Comparison of ENCODE assay signal across 8 cellular contexts in the genomic region with DNA sequence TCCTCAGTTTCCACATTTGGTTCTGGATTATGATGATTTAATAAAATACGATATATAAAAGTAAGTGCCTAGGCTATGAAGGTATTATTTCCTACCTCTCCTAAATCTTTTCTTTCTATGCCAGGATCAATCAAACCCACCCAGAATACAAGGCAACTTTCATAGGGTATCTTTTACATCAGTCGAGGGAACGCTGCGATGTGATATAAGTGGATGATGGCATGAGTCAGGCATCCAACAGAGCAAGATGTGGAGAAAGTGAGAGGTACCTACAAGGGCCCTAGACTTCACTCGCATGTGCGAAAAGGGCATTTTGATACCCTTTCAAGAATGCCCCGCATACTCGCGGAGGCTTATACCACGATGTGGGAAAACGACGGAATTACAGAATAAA. TPM values are rescaled to one million over a fixed set of nuclear protein-coding genes. Genes with fewer than 3 reads are reported as not detected.
A peak's percentile ranks its signal among the peaks of the same experiment; 100 is the strongest.
DNase-seq lines count a peak whose midpoint lies in the region; ATAC-seq and TF ChIP-seq lines count a peak whose summit lies in the region.

No MANE protein-coding gene starts in this region.

- H3K4me1 Mint-ChIP-seq in activated T-cell treated with anti-CD3 and anti-CD28 coated beads, Interleukin-2, amount 50 U/mL, for 4 hours (ENCODE audit: low read depth) = peaks cover 14% of the 10 kb centered on the region
- peaks cover 9% of the 10 kb centered on the region for H3K4me1 Mint-ChIP-seq in activated CD8-positive, alpha-beta T cell treated with anti-CD3 and anti-CD28 coated beads for 36 hours (ENCODE audit: low read depth)

- H3K4me3 ChIP-seq in iPS-18c (ENCODE audit: insufficient read depth, low read depth, low read length) (peak overlapping the region; percentile 78), subcutaneous abdominal adipose tissue (ENCODE audit: low read depth in 1 of 5, low read length in 5 of 5) (peak overlapping the region; percentile 71 to 91 (median 76))

- ATAC-seq in activated T-cell treated with anti-CD3 and anti-CD28 coated beads, Interleukin-2, amount 50 U/mL, for 4 hours = peak; percentile 3 to 5
- ATAC-seq in activated CD8-positive, alpha-beta T cell treated with anti-CD3 and anti-CD28 coated beads for 36 hours = no peak
- no peak for ATAC-seq in GM18909 (IDR thresholded peaks at IDR 0.05; ENCODE audit: poor library complexity, unreplicated experiment)

- H3K27me3 Mint-ChIP-seq in activated T-cell treated with anti-CD3 and anti-CD28 coated beads, Interleukin-2, amount 50 U/mL, for 4 hours (ENCODE audit: low read depth) = peaks cover 64% of the 10 kb centered on the region
- peaks cover 57% of the 10 kb centered on the region for H3K27me3 Mint-ChIP-seq in activated CD8-positive, alpha-beta T cell treated with anti-CD3 and anti-CD28 coated beads for 36 hours

- no peak for TF ChIP-seq CTCF in activated CD8-positive, alpha-beta T cell treated with anti-CD3 and anti-CD28 coated beads for 36 hours (IDR thresholded peaks at IDR 0.05)

- no peaks in the 10 kb centered on the region for H3K36me3 Mint-ChIP-seq in activated T-cell treated with anti-CD3 and anti-CD28 coated beads, Interleukin-2, amount 50 U/mL, for 4 hours (ENCODE audit: insufficient read depth)
- H3K36me3 Mint-ChIP-seq in activated CD8-positive, alpha-beta T cell treated with anti-CD3 and anti-CD28 coated beads for 36 hours (ENCODE audit: low read depth) = no peaks in the 10 kb centered on the region

- H3K9me3 Mint-ChIP-seq in activated T-cell treated with anti-CD3 and anti-CD28 coated beads, Interleukin-2, amount 50 U/mL, for 4 hours = no peaks in the 10 kb centered on the region
- no peaks in the 10 kb centered on the region for H3K9me3 Mint-ChIP-seq in activated CD8-positive, alpha-beta T cell treated with anti-CD3 and anti-CD28 coated beads for 36 hours

- no peak overlapping the region for H3K27ac ChIP-seq in subcutaneous abdominal adipose tissue (ENCODE audit: low read depth, low read length)

- intact Hi-C loops in activated CD8-positive, alpha-beta T cell treated with anti-CD3 and anti-CD28 coated beads for 36 hours (cut with micrococcal nuclease) = no loop called here

- CTCF ChIA-PET in activated CD8-positive, alpha-beta T cell treated with anti-CD3 and anti-CD28 coated beads for 36 hours (lab: Charles Lee) = no interaction called here

- POLR2A ChIA-PET in activated CD8-positive, alpha-beta T cell treated with anti-CD3 and anti-CD28 coated beads for 36 hours (lab: Charles Lee) = no interaction called here

- DNase-seq in activated T-cell treated with anti-CD3 and anti-CD28 coated beads, Interleukin-2, amount 50 U/mL, for 4 hours = no peak
- DNase-seq in activated T-cell treated with anti-CD3 and anti-CD28 coated beads for 4 hours (no peak), NOMO-1 (lab: John Stamatoyannopoulos, UW; ENCODE audit: unreplicated experiment in 2 of 2) (no peak)
- DNase-seq in activated CD8-positive, alpha-beta T cell treated with anti-CD3 and anti-CD28 coated beads for 36 hours = no peak
- no peak for DNase-seq in stimulated activated CD4-positive, alpha-beta T cell treated with anti-CD3 and anti-CD28 coated beads, Interleukin-4, amount 100 ng/mL, for 24 hours

- no peaks in the 10 kb centered on the region for H3K36me3 ChIP-seq in subcutaneous abdominal adipose tissue (ENCODE audit: control insufficient read depth in 5 of 5, insufficient read depth in 5 of 5, low read length in 5 of 5)

- peak overlapping the region; percentile 78 for H3K4me3 Mint-ChIP-seq in activated T-cell treated with anti-CD3 and anti-CD28 coated beads, Interleukin-2, amount 50 U/mL, for 4 hours
- H3K4me3 Mint-ChIP-seq in activated CD8-positive, alpha-beta T cell treated with anti-CD3 and anti-CD28 coated beads for 36 hours = peak overlapping the region; percentile 73

- H3K27ac Mint-ChIP-seq in activated CD8-positive, alpha-beta T cell treated with anti-CD3 and anti-CD28 coated beads for 36 hours = no peak overlapping the region

- H3K9ac ChIP-seq in subcutaneous abdominal adipose tissue (ENCODE audit: low read length in 5 of 5) = peak overlapping the region in 1 of 5 donors; percentile 80

- H3K27me3 ChIP-seq in subcutaneous abdominal adipose tissue (ENCODE audit: control insufficient read depth in 5 of 5, insufficient read depth in 4 of 5, low read length in 5 of 5) = peaks cover 0 to 4% (median 0%) of the 10 kb centered on the region in 5 donors

- H3K4me1 ChIP-seq in subcutaneous abdominal adipose tissue (ENCODE audit: control insufficient read depth in 5 of 5, insufficient read depth in 5 of 5, low read length in 5 of 5) = peaks cover 0 to 20% (median 16%) of the 10 kb centered on the region in 5 donors

- H3K9me3 ChIP-seq in iPS-18c (ENCODE audit: control insufficient read depth, insufficient read depth, low read length) = no peaks in the 10 kb centered on the region
- no peaks in the 10 kb centered on the region for H3K9me3 ChIP-seq in subcutaneous abdominal adipose tissue (ENCODE audit: control insufficient read depth in 5 of 5, low read length in 5 of 5)

RNA-seq across cellular contexts. Expression of a gene that starts 0.7 kb away (rescaled TPM):
- under 1 TPM; 0.05 to 0.57 (median 0.40) TPM for total RNA-seq in activated T-cell treated with anti-CD3 and anti-CD28 coated beads, Interleukin-2, amount 50 U/mL, for 4 hours
- total RNA-seq in activated CD8-positive, alpha-beta T cell treated with anti-CD3 and anti-CD28 coated beads for 36 hours = 1 to 10 TPM in 1 of 2 experiments, under 1 TPM in 1; 0.41 to 1.4 TPM

Comparison
In these comparisons a context has a peak if more than half of its experiments do, and no peak if none do; other contexts are left out.
1. ATAC-seq: peak in activated T-cell treated with anti-CD3 and anti-CD28 coated beads, Interleukin-2, amount 50 U/mL, for 4 hours (2 of 2); none in activated CD8-positive, alpha-beta T cell treated with anti-CD3 and anti-CD28 coated beads for 36 hours (single experiment) and GM18909 (single experiment).